12 cellular contexts compared by ENCODE assay signal in the genomic region with DNA sequence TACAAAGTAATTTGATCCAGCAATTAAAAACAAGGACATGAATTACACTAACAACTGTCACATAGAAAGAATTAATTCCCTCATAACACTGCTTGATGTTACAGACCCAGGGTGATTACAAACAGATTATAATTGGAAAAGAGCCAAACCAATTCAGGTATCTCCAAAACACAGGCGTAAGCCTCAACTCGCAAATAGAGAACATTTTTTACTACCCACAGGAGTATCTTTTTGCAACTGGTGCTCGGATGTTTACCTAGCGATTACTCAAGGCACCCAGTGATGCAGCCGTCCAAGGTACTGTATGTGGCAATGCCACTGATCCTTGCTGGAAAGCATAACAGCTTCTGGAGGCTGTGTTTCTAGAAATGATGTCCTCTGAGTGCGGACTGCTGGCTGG.
DNase-seq lines count a peak whose midpoint lies in the region; ATAC-seq and TF ChIP-seq lines count a peak whose summit lies in the region.
"Had no signal": no experiment of that assay in that cellular context is flagged by ENCODE, and none has a peak within 500 bp of the region (broad histone marks: within the 10 kb centered on the region; RNA-seq: fewer than 3 reads in every experiment).

No MANE protein-coding gene starts in this region.

- peak overlapping the region; percentile 99 for H3K27ac ChIP-seq in RWPE2 (ENCODE audit: poor library complexity, severe bottlenecking)
- H3K27ac ChIP-seq: parathyroid adenoma had no signal

- no peak for TF ChIP-seq CTCF in RWPE2 (IDR thresholded peaks at IDR 0.05; ENCODE audit: poor library complexity, severe bottlenecking)

- H3K4me3 ChIP-seq in RWPE2 (ENCODE audit: severe bottlenecking), result no peak overlapping the region
- H3K4me3 ChIP-seq: MG63 had no signal

- H3K9me3 ChIP-seq in RWPE2 (ENCODE audit: severe bottlenecking), result no peaks in the 10 kb centered on the region
- H3K9me3 ChIP-seq: MG63 had no signal

- H3K36me3 ChIP-seq in RWPE2 (ENCODE audit: low read depth), result no peaks in the 10 kb centered on the region
- H3K36me3 ChIP-seq: MG63 had no signal

- ATAC-seq in RWPE2 (ENCODE audit: low read depth) (peak; percentile 71), left lobe of liver (peak; percentile 97), GM21723 (IDR thresholded peaks at IDR 0.05; ENCODE audit: unreplicated experiment) (no peak), HG02938 (IDR thresholded peaks at IDR 0.05; ENCODE audit: unreplicated experiment) (no peak)

- H3K27me3 ChIP-seq in RWPE2 (ENCODE audit: insufficient read depth, poor library complexity, severe bottlenecking), result no peaks in the 10 kb centered on the region
- H3K27me3 ChIP-seq: MG63 had no signal

- DNase-seq in DMS153 treated with DMSO at 0.1 percent for 48 hours (lab: John Stamatoyannopoulos, UW; ENCODE audit: unreplicated experiment) (peak; percentile 17), NCI-H1417 treated with DMSO at 0.1 percent for 48 hours (lab: John Stamatoyannopoulos, UW) (peak; percentile 69), RWPE2 (ENCODE audit: low spot score) (peak; percentile 88), left lobe of liver (ENCODE audit: low spot score) (peak; percentile 62), hippocampal formation (lab: John Stamatoyannopoulos, UW) (no peak)
- DNase-seq in stimulated activated CD4-positive, alpha-beta T cell treated with anti-CD3 and anti-CD28 coated beads, Interleukin-4, amount 100 ng/mL, for 4 hours, result no peak
- DNase-seq: aorta, mesendoderm, MG63 had no signal

- H3K4me1 ChIP-seq in RWPE2 (ENCODE audit: insufficient read depth, poor library complexity, severe bottlenecking), result peaks cover 48% of the 10 kb centered on the region
- H3K4me1 ChIP-seq: parathyroid adenoma had no signal

Comparison
In these comparisons a context has a peak if more than half of its experiments do, and no peak if none do; other contexts are left out.
1. DNase-seq: peak in DMS153 treated with DMSO at 0.1 percent for 48 hours (single experiment), NCI-H1417 treated with DMSO at 0.1 percent for 48 hours (single experiment), RWPE2 (single experiment) and left lobe of liver (single experiment); none in stimulated activated CD4-positive, alpha-beta T cell treated with anti-CD3 and anti-CD28 coated beads, Interleukin-4, amount 100 ng/mL, for 4 hours (0 of 2) and hippocampal formation (0 of 2).
2. ATAC-seq: peak in RWPE2 (single experiment) and left lobe of liver (single experiment); none in GM21723 (single experiment) and HG02938 (single experiment).